11 cellular contexts compared by ENCODE assay signal in genomic region chr17:45948498-45948880, GRCh38. TPM values are rescaled to one million over a fixed set of nuclear protein-coding genes. Genes with fewer than 3 reads are reported as not detected.
A peak's percentile ranks its signal among the peaks of the same experiment; 100 is the strongest.
DNase-seq lines count a peak whose midpoint lies in the region; FAIRE-seq and TF ChIP-seq lines count a peak whose summit lies in the region.
"Had no signal": no experiment of that assay in that cellular context is flagged by ENCODE, and none has a peak within 500 bp of the region (broad histone marks: within the 10 kb centered on the region; RNA-seq: fewer than 3 reads in every experiment).

No MANE protein-coding gene starts in this region.

- H3K4me2 ChIP-seq in SU-DHL-6 (ENCODE audit: low read depth, low read length, poor library complexity, severe bottlenecking) = peak overlapping the region; percentile 40
- peak overlapping the region; percentile 61 for H3K4me2 ChIP-seq in keratinocyte (ENCODE audit: control insufficient read depth, extremely low read depth, insufficient read depth, low read depth, low read length)

- H3K27ac ChIP-seq in breast epithelium = no peak overlapping the region
- H3K27ac ChIP-seq in SU-DHL-6 (ENCODE audit: low read depth, low read length) = no peak overlapping the region
- no peak overlapping the region for H3K27ac ChIP-seq in keratinocyte (ENCODE audit: control insufficient read depth, insufficient read depth, low read length)

- H3K4me3 Mint-ChIP-seq in MCF 10A (ENCODE audit: unreplicated experiment) = no peak overlapping the region
- H3K4me3 Mint-ChIP-seq in activated CD4-positive, alpha-beta T cell treated with anti-CD3 and anti-CD28 coated beads, Interleukin-2, amount 10 ng/mL, durations not matched to agents 24 days and 14 days = no peak overlapping the region

- dilution Hi-C loops in keratinocyte (cut with MboI; ENCODE audit: extremely low pct_ligation_motif_present, low sequenced_read_pairs) = no loop called here

- H3K9me2 ChIP-seq in SU-DHL-6 (replicated peaks; ENCODE audit: insufficient read depth, low read length) = no peaks in the 10 kb centered on the region

- H3K4me1 ChIP-seq in breast epithelium (no peaks in the 10 kb centered on the region), keratinocyte (ENCODE audit: control insufficient read depth, extremely low read depth, insufficient read depth, low read length) (peaks cover 4% of the 10 kb centered on the region)

- no peak overlapping the region for H3K27ac Mint-ChIP-seq in MCF 10A (ENCODE audit: low read depth, unreplicated experiment)
- H3K27ac Mint-ChIP-seq in activated CD4-positive, alpha-beta T cell treated with anti-CD3 and anti-CD28 coated beads, Interleukin-2, amount 10 ng/mL, durations not matched to agents 24 days and 14 days = no peak overlapping the region
- H3K27ac Mint-ChIP-seq: activated CD8-positive, alpha-beta T cell treated with anti-CD3 and anti-CD28 coated beads for 36 hours had no signal

- no peaks in the 10 kb centered on the region for H3K36me3 Mint-ChIP-seq in MCF 10A (ENCODE audit: insufficient read depth, unreplicated experiment)
- no peaks in the 10 kb centered on the region for H3K36me3 Mint-ChIP-seq in activated CD4-positive, alpha-beta T cell treated with anti-CD3 and anti-CD28 coated beads, Interleukin-2, amount 10 ng/mL, durations not matched to agents 24 days and 14 days (ENCODE audit: low read depth)
- H3K36me3 Mint-ChIP-seq: T-cell had no signal

- no peak for FAIRE-seq in keratinocyte (lab: Jason Lieb, UNC)

- POLR2A ChIA-PET in MCF 10A (lab: Yijun Ruan, JAX) = interaction anchor here (1.2 kb wide), 2 partner anchors 12 to 40 kb away, joined by 3 read pairs; no protein-coding TSS in a partner anchor

- TF ChIP-seq CTCF in breast epithelium (IDR thresholded peaks at IDR 0.05) (no peak), MCF 10A (IDR thresholded peaks at IDR 0.05; ENCODE audit: unreplicated experiment) (no peak), SU-DHL-6 (IDR thresholded peaks at IDR 0.05; ENCODE audit: insufficient read depth, low read length, poor library complexity, severe bottlenecking) (no peak), keratinocyte (optimal IDR thresholded peaks at IDR 0.05 in 1 of 3, IDR thresholded peaks at IDR 0.05 in 1 of 3, conservative IDR thresholded peaks at IDR 0.05 in 1 of 3; ENCODE audit: extremely low read depth in 1 of 3, insufficient read depth in 2 of 3, low read length in 3 of 3) (no peak)

- H3K9me3 ChIP-seq in breast epithelium (no peaks in the 10 kb centered on the region), SU-DHL-6 (ENCODE audit: insufficient read depth, low read length) (no peaks in the 10 kb centered on the region), keratinocyte (ENCODE audit: control insufficient read depth, low read depth, low read length) (no peaks in the 10 kb centered on the region)

- H2AFZ ChIP-seq in SU-DHL-6 (ENCODE audit: low read depth, low read length, severe bottlenecking) (peak overlapping the region; percentile 58), keratinocyte (ENCODE audit: control insufficient read depth, low read length) (no peak overlapping the region)

- H3K79me2 ChIP-seq in SU-DHL-6 (ENCODE audit: insufficient read depth, low read length) (no peaks in the 10 kb centered on the region), keratinocyte (ENCODE audit: control insufficient read depth, insufficient read depth, low read length) (no peaks in the 10 kb centered on the region)

- peak overlapping the region in 2 of 3 donors; percentile 29 to 52 for H3K4me3 ChIP-seq in breast epithelium
- no peak overlapping the region for H3K4me3 ChIP-seq in SU-DHL-6 (ENCODE audit: insufficient read depth, low read length, poor library complexity, severe bottlenecking)
- H3K4me3 ChIP-seq in keratinocyte (ENCODE audit: control insufficient read depth in 2 of 3, extremely low read depth in 1 of 3, insufficient read depth in 2 of 3, low read depth in 1 of 3, low read length in 3 of 3) = no peak overlapping the region

- DNase-seq in breast epithelium (ENCODE audit: low spot score in 2 of 2) (peak in 1 of 2 donors; percentile 2), MCF 10A (ENCODE audit: unreplicated experiment) (no peak), keratinocyte (ENCODE audit: low read depth, low spot score) (no peak), superior temporal gyrus (ENCODE audit: extremely low spot score) (peak; percentile 32), DMS153 treated with DMSO at 0.1 percent for 48 hours (lab: John Stamatoyannopoulos, UW; ENCODE audit: unreplicated experiment) (no peak), HPDE6-E6E7 (ENCODE audit: extremely low spot score) (no peak)
- DNase-seq in activated CD4-positive, alpha-beta T cell treated with anti-CD3 and anti-CD28 coated beads, Interleukin-2, amount 10 ng/mL, durations not matched to agents 24 days and 14 days = no peak

- no peak for TF ChIP-seq POLR2A in breast epithelium (IDR thresholded peaks at IDR 0.05)

- CTCF ChIA-PET in MCF 10A (lab: Yijun Ruan, JAX) = interaction anchor here (0.5 to 2.7 kb wide), 15 partner anchors 10 to 309 kb away, joined by 3 to 26 read pairs (median 4); no protein-coding TSS in a partner anchor

- H3K27me3 ChIP-seq in breast epithelium = no peaks in the 10 kb centered on the region
- no peaks in the 10 kb centered on the region for H3K27me3 ChIP-seq in SU-DHL-6 (ENCODE audit: low read length)
- peaks cover 26% of the 10 kb centered on the region for H3K27me3 ChIP-seq in keratinocyte (ENCODE audit: control insufficient read depth, extremely low read depth, insufficient read depth, low read length)

- H3K4me1 Mint-ChIP-seq in MCF 10A (ENCODE audit: insufficient read depth, unreplicated experiment) = no peaks in the 10 kb centered on the region
- H3K4me1 Mint-ChIP-seq in activated CD4-positive, alpha-beta T cell treated with anti-CD3 and anti-CD28 coated beads, Interleukin-2, amount 10 ng/mL, durations not matched to agents 24 days and 14 days = peaks cover 7% of the 10 kb centered on the region

- intact Hi-C loops in breast epithelium (cut with DNase I; ENCODE audit: low total_unique reads) (no loop called here), MCF 10A (cut with micrococcal nuclease) (no loop called here)
- intact Hi-C loops in activated CD4-positive, alpha-beta T cell treated with anti-CD3 and anti-CD28 coated beads, Interleukin-2, amount 10 ng/mL, durations not matched to agents 24 days and 14 days (cut with micrococcal nuclease) = loop anchor here (10.0 kb wide), 1 partner anchor 304 kb away; no protein-coding TSS in a partner anchor

- H4K20me1 ChIP-seq in SU-DHL-6 (ENCODE audit: low read depth, low read length) (no peaks in the 10 kb centered on the region), keratinocyte (ENCODE audit: control insufficient read depth, extremely low read depth, insufficient read depth, low read length) (no peaks in the 10 kb centered on the region)

- BruUV-seq in MCF 10A (replicated peaks; lab: Mats Ljungman, UMichigan) = no TSS peak

- H3K27me3 Mint-ChIP-seq in MCF 10A (ENCODE audit: insufficient read depth, unreplicated experiment) = peaks cover 53% of the 10 kb centered on the region
- H3K27me3 Mint-ChIP-seq in activated CD4-positive, alpha-beta T cell treated with anti-CD3 and anti-CD28 coated beads, Interleukin-2, amount 10 ng/mL, durations not matched to agents 24 days and 14 days = peaks cover 38% of the 10 kb centered on the region

- no peaks in the 10 kb centered on the region for H3F3A ChIP-seq in SU-DHL-6 (ENCODE audit: insufficient read depth)

- H3K9me1 ChIP-seq in keratinocyte (ENCODE audit: control insufficient read depth, extremely low read depth, insufficient read depth, low read length) = no peaks in the 10 kb centered on the region

- H3K36me3 ChIP-seq in breast epithelium (no peaks in the 10 kb centered on the region), SU-DHL-6 (ENCODE audit: low read length) (no peaks in the 10 kb centered on the region), keratinocyte (ENCODE audit: control insufficient read depth in 2 of 2, extremely low read depth in 1 of 2, insufficient read depth in 2 of 2, low read length in 2 of 2) (no peaks in the 10 kb centered on the region)

- H3K9me3 Mint-ChIP-seq in MCF 10A (ENCODE audit: unreplicated experiment) = no peaks in the 10 kb centered on the region
- no peaks in the 10 kb centered on the region for H3K9me3 Mint-ChIP-seq in activated CD4-positive, alpha-beta T cell treated with anti-CD3 and anti-CD28 coated beads, Interleukin-2, amount 10 ng/mL, durations not matched to agents 24 days and 14 days
- H3K9me3 Mint-ChIP-seq: activated CD8-positive, alpha-beta T cell treated with anti-CD3 and anti-CD28 coated beads for 36 hours; T-cell had no signal

- no peak overlapping the region for H3K9ac ChIP-seq in SU-DHL-6 (ENCODE audit: low read length)
- no peak overlapping the region for H3K9ac ChIP-seq in keratinocyte (ENCODE audit: control insufficient read depth, extremely low read depth, insufficient read depth, low read length)

RNA-seq across cellular contexts. Expression of gene STH, which starts 50.6 kb away (rescaled TPM):
- total RNA-seq in breast epithelium (not detected), MCF 10A (2022) (not detected in 2 replicates)
- polyA plus RNA-seq in keratinocyte = not detected in 3 replicates
- not detected for polyA plus RNA-seq in keratinocyte (2011; ENCODE audit: low read depth)
- polyA plus RNA-seq in keratinocyte (2011; cell fraction: cytosol; rRNA removed) = not detected in 2 replicates
- not detected in 2 replicates for polyA plus RNA-seq in keratinocyte (2011; cell fraction: nucleus; rRNA removed)
- not detected in 2 replicates for polyA plus RNA-seq in keratinocyte (2012; ENCODE audit: low replicate concordance)
- not detected in 3 replicates for polyA minus RNA-seq in keratinocyte
- not detected for polyA minus RNA-seq in keratinocyte (2011; cell fraction: cytosol; rRNA and poly(A)+ RNA removed)
- polyA minus RNA-seq in keratinocyte (2011; cell fraction: nucleus; rRNA and poly(A)+ RNA removed) = not detected in 2 replicates
- not detected in 2 replicates for total RNA-seq in activated CD4-positive, alpha-beta T cell treated with anti-CD3 and anti-CD28 coated beads, Interleukin-2, amount 10 ng/mL, durations not matched to agents 24 days and 14 days
- total RNA-seq: activated CD8-positive, alpha-beta T cell treated with anti-CD3 and anti-CD28 coated beads for 36 hours; T-cell had no signal
- polyA plus RNA-seq: adipose tissue had no signal

RNA-seq across cellular contexts. Expression of gene MAPT, which starts 54.1 kb away (rescaled TPM):
- total RNA-seq in breast epithelium (10 to 100 TPM in 2 of 3 donors, 1 to 10 TPM in 1; 9.9 to 15.1 (median 12.4) TPM), MCF 10A (2022) (0.42 and 0.66 TPM in 2 replicates)
- polyA plus RNA-seq in keratinocyte = 0.08 to 0.15 TPM (median 0.10 TPM) in 3 replicates
- polyA plus RNA-seq in keratinocyte (2011; ENCODE audit: low read depth) = 0.46 TPM
- 0.17 and 0.21 TPM in 2 replicates for polyA plus RNA-seq in keratinocyte (2011; cell fraction: cytosol; rRNA removed)
- 0.24 and 0.63 TPM in 2 replicates for polyA plus RNA-seq in keratinocyte (2011; cell fraction: nucleus; rRNA removed)
- polyA plus RNA-seq in keratinocyte (2012; ENCODE audit: low replicate concordance) = 0.16 and 0.24 TPM in 2 replicates
- polyA minus RNA-seq in keratinocyte = 0.13 to 0.26 TPM (median 0.20 TPM) in 3 replicates
- not detected for polyA minus RNA-seq in keratinocyte (2011; cell fraction: cytosol; rRNA and poly(A)+ RNA removed)
- polyA minus RNA-seq in keratinocyte (2011; cell fraction: nucleus; rRNA and poly(A)+ RNA removed) = 0.32 and 0.54 TPM in 2 replicates
- 0.37 and 0.47 TPM in 2 replicates for total RNA-seq in activated CD4-positive, alpha-beta T cell treated with anti-CD3 and anti-CD28 coated beads, Interleukin-2, amount 10 ng/mL, durations not matched to agents 24 days and 14 days

Comparison
In these comparisons a context has a peak if more than half of its experiments do, and no peak if none do; other contexts are left out.
1. H3K4me3 ChIP-seq: peak in breast epithelium (2 of 3); none in SU-DHL-6 (single experiment) and keratinocyte (0 of 3).